In the genomic region with DNA sequence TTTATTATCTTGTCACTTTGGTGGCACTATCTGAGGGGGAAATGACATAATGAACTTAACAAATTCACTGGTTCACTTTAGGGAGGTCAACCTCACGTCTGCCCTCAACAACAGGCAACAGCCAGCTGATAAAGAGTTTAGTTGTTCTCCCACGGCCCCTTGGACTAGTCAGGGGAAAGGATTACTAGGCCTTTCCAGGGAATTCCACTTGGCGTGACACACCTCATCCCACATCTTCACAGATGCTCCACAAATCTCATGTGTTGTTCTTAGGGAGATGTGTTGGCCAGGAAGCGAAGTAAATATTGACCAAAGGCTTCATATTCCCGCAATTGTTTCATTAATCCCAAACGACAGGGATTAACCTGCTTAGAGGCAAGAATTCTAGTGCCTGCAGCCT, we compare ENCODE assay signal across 14 cellular contexts.
"Had no signal": no experiment of that assay in that cellular context is flagged by ENCODE, and none has a peak within 500 bp of the region (broad histone marks: within the 10 kb centered on the region; RNA-seq: fewer than 3 reads in every experiment).

No MANE protein-coding gene starts in this region.

- H3K27ac ChIP-seq: tibial artery had no signal

- H3K4me3 ChIP-seq: tibial artery had no signal

- ATAC-seq: activated CD4-positive, alpha-beta T cell treated with anti-CD3 and anti-CD28 coated beads for 36 hours; activated T-helper 17 cell treated with anti-CD3 and anti-CD28 coated beads, Interleukin-2, amount 50 U/mL, for 72 hours; naive thymus-derived CD8-positive, alpha-beta T cell; WTC11 had no signal

- DNase-seq: activated CD4-positive, alpha-beta memory T cell treated with anti-CD3 and anti-CD28 coated beads, Interleukin-2, amount 10 ng/mL, durations not matched to agents 7 days and 5 days; activated CD4-positive, alpha-beta T cell treated with anti-CD3 and anti-CD28 coated beads for 36 hours; activated naive CD4-positive, alpha-beta T cell; activated naive CD8-positive, alpha-beta T cell treated with anti-CD3 and anti-CD28 coated beads, Interleukin-2, amount 10 ng/mL, durations not matched to agents 7 days and 5 days; activated T-cell treated with anti-CD3 and anti-CD28 coated beads, Interleukin-2, amount 50 U/mL, for 1 hour; amygdala; caudate nucleus; mesendoderm; naive thymus-derived CD8-positive, alpha-beta T cell; stimulated activated CD4-positive, alpha-beta T cell treated with anti-CD3 and anti-CD28 coated beads, Interleukin-2, amount 100 ng/mL, for 24 hours; stimulated activated naive CD4-positive, alpha-beta T cell treated with Interleukin-2 at 50 U/mL for 16 hours; tibial artery had no signal

- H3K27me3 ChIP-seq: tibial artery had no signal
